Comparison of ENCODE assay signal across 18 cellular contexts in genomic region chr9:114521846-114522245, GRCh38.
"Had no signal": no experiment of that assay in that cellular context is flagged by ENCODE, and none has a peak within 500 bp of the region (broad histone marks: within the 10 kb centered on the region; RNA-seq: fewer than 3 reads in every experiment).

No MANE protein-coding gene starts in this region.

- H3K4me3 ChIP-seq: body of pancreas, coronary artery, psoas muscle, sigmoid colon had no signal

- H3K9me3 Mint-ChIP-seq: activated CD4-positive, alpha-beta memory T cell treated with anti-CD3 and anti-CD28 coated beads, Interleukin-2, amount 10 ng/mL, durations not matched to agents 7 days and 5 days; activated naive CD4-positive, alpha-beta T cell treated with anti-CD3 and anti-CD28 coated beads, Interleukin-2, amount 10 ng/mL, durations not matched to agents 7 days and 5 days; activated T-cell treated with anti-CD3 and anti-CD28 coated beads, Interleukin-2, amount 50 U/mL, for 24 hours; natural killer cell treated with Interleukin-12 subunit alpha and Interleukin-12 subunit beta and Interleukin-15 and Interleukin-18, amount 100 ng/mL, for 72 hours had no signal

- H3K4me1 ChIP-seq: body of pancreas, psoas muscle had no signal

- H3K27ac ChIP-seq: body of pancreas, coronary artery, psoas muscle, sigmoid colon had no signal

- H3K36me3 Mint-ChIP-seq: natural killer cell treated with Interleukin-12 subunit alpha and Interleukin-12 subunit beta and Interleukin-15 and Interleukin-18, amount 100 ng/mL, for 72 hours had no signal

- H3K4me3 Mint-ChIP-seq: activated CD4-positive, alpha-beta memory T cell treated with anti-CD3 and anti-CD28 coated beads, Interleukin-2, amount 10 ng/mL, durations not matched to agents 7 days and 5 days; activated CD4-positive, alpha-beta T cell treated with anti-CD3 and anti-CD28 coated beads for 36 hours; activated naive CD4-positive, alpha-beta T cell treated with anti-CD3 and anti-CD28 coated beads, Interleukin-2, amount 10 ng/mL, durations not matched to agents 7 days and 5 days; activated T-cell treated with anti-CD3 and anti-CD28 coated beads, Interleukin-2, amount 50 U/mL, for 24 hours; natural killer cell treated with Interleukin-12 subunit alpha and Interleukin-12 subunit beta and Interleukin-15 and Interleukin-18, amount 100 ng/mL, for 72 hours; T-helper 17 cell had no signal

- H3K27ac Mint-ChIP-seq: activated CD4-positive, alpha-beta memory T cell treated with anti-CD3 and anti-CD28 coated beads, Interleukin-2, amount 10 ng/mL, durations not matched to agents 7 days and 5 days; activated CD4-positive, alpha-beta T cell treated with anti-CD3 and anti-CD28 coated beads for 36 hours; activated naive CD4-positive, alpha-beta T cell treated with anti-CD3 and anti-CD28 coated beads, Interleukin-2, amount 10 ng/mL, durations not matched to agents 7 days and 5 days; activated T-cell treated with anti-CD3 and anti-CD28 coated beads, Interleukin-2, amount 50 U/mL, for 24 hours; natural killer cell treated with Interleukin-12 subunit alpha and Interleukin-12 subunit beta and Interleukin-15 and Interleukin-18, amount 100 ng/mL, for 72 hours; T-helper 17 cell had no signal

- DNase-seq: activated CD4-positive, alpha-beta memory T cell treated with anti-CD3 and anti-CD28 coated beads, Interleukin-2, amount 10 ng/mL, durations not matched to agents 7 days and 5 days; activated CD4-positive, alpha-beta T cell treated with anti-CD3 and anti-CD28 coated beads for 36 hours; activated naive CD4-positive, alpha-beta T cell treated with anti-CD3 and anti-CD28 coated beads, Interleukin-2, amount 10 ng/mL, durations not matched to agents 7 days and 5 days; activated T-cell treated with anti-CD3 and anti-CD28 coated beads, Interleukin-2, amount 50 U/mL, for 24 hours; body of pancreas; central memory CD4-positive, alpha-beta T cell; effector CD4-positive, alpha-beta T cell; glutamatergic neuron; hypothalamus; left ventricle myocardium superior; mesendoderm; nucleus accumbens; psoas muscle; sigmoid colon; stimulated activated CD4-positive, alpha-beta T cell treated with anti-CD3 and anti-CD28 coated beads, Interleukin-1b, Interleukin-23, amount 100 ng/mL, for 48 hours; T-helper 17 cell had no signal

- H3K4me1 Mint-ChIP-seq: activated CD4-positive, alpha-beta T cell treated with anti-CD3 and anti-CD28 coated beads for 36 hours; T-helper 17 cell had no signal

- H3K27me3 ChIP-seq: body of pancreas, sigmoid colon had no signal

- H3K36me3 ChIP-seq: sigmoid colon had no signal

- ATAC-seq: activated CD4-positive, alpha-beta T cell treated with anti-CD3 and anti-CD28 coated beads for 36 hours; body of pancreas; left ventricle myocardium superior; natural killer cell treated with Interleukin-12 subunit alpha and Interleukin-12 subunit beta and Interleukin-15 and Interleukin-18, amount 100 ng/mL, for 72 hours; psoas muscle; T-helper 17 cell had no signal
